ENCODE assay signal across 1 cellular context in genomic region chr2:85763831-85764230, GRCh38.
TF ChIP-seq lines count a peak whose summit lies in the region.

No MANE protein-coding gene starts in this region.

TF ChIP-seq in HepG2, 621 proteins besides CTCF, POLR2A, EP300 and RAD21:
- TF ChIP-seq, protein P1, sequence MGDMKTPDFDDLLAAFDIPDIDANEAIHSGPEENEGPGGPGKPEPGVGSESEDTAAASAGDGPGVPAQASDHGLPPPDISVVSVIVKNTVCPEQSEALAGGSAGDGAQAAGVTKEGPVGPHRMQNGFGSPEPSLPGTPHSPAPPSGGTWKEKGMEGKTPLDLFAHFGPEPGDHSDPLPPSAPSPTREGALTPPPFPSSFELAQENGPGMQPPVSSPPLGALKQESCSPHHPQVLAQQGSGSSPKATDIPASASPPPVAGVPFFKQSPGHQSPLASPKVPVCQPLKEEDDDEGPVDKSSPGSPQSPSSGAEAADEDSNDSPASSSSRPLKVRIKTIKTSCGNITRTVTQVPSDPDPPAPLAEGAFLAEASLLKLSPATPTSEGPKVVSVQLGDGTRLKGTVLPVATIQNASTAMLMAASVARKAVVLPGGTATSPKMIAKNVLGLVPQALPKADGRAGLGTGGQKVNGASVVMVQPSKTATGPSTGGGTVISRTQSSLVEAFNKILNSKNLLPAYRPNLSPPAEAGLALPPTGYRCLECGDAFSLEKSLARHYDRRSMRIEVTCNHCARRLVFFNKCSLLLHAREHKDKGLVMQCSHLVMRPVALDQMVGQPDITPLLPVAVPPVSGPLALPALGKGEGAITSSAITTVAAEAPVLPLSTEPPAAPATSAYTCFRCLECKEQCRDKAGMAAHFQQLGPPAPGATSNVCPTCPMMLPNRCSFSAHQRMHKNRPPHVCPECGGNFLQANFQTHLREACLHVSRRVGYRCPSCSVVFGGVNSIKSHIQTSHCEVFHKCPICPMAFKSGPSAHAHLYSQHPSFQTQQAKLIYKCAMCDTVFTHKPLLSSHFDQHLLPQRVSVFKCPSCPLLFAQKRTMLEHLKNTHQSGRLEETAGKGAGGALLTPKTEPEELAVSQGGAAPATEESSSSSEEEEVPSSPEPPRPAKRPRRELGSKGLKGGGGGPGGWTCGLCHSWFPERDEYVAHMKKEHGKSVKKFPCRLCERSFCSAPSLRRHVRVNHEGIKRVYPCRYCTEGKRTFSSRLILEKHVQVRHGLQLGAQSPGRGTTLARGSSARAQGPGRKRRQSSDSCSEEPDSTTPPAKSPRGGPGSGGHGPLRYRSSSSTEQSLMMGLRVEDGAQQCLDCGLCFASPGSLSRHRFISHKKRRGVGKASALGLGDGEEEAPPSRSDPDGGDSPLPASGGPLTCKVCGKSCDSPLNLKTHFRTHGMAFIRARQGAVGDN (CRISPR knock-in tag; IDR thresholded peaks at IDR 0.05) = 0 out of 2 replicates have a peak, but pooled peaks have one; percentile 9
- no peak for TF ChIP-seq ZNF124 (CRISPR knock-in tag; IDR thresholded peaks at IDR 0.05)
- TF ChIP-seq ARID4A (CRISPR knock-in tag; IDR thresholded peaks at IDR 0.05; ENCODE audit: borderline replicate concordance) = no peak
- no peak for TF ChIP-seq NCOR1 (IDR thresholded peaks at IDR 0.05; ENCODE audit: borderline replicate concordance, low read length)
- TF ChIP-seq ZNF407 (CRISPR knock-in tag; IDR thresholded peaks at IDR 0.05; ENCODE audit: not compliant biosample characterization) = no peak
- TF ChIP-seq ZNF747 (CRISPR knock-in tag; IDR thresholded peaks at IDR 0.05; ENCODE audit: borderline replicate concordance) = no peak
- TF ChIP-seq RXRB (CRISPR knock-in tag; IDR thresholded peaks at IDR 0.05; ENCODE audit: borderline replicate concordance) = no peak
- TF ChIP-seq, protein P2, sequence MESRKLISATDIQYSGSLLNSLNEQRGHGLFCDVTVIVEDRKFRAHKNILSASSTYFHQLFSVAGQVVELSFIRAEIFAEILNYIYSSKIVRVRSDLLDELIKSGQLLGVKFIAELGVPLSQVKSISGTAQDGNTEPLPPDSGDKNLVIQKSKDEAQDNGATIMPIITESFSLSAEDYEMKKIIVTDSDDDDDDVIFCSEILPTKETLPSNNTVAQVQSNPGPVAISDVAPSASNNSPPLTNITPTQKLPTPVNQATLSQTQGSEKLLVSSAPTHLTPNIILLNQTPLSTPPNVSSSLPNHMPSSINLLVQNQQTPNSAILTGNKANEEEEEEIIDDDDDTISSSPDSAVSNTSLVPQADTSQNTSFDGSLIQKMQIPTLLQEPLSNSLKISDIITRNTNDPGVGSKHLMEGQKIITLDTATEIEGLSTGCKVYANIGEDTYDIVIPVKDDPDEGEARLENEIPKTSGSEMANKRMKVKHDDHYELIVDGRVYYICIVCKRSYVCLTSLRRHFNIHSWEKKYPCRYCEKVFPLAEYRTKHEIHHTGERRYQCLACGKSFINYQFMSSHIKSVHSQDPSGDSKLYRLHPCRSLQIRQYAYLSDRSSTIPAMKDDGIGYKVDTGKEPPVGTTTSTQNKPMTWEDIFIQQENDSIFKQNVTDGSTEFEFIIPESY (CRISPR knock-in tag; IDR thresholded peaks at IDR 0.05) = peak; percentile 35; the same call in 1 of the 2 replicates
- no peak for TF ChIP-seq AHR (CRISPR knock-in tag; IDR thresholded peaks at IDR 0.05)
- TF ChIP-seq CEBPB (IDR thresholded peaks at IDR 0.05; ENCODE audit: borderline replicate concordance, low read depth, low read length) = no peak
- no peak for TF ChIP-seq ZMYM4 (CRISPR knock-in tag; IDR thresholded peaks at IDR 0.05)
- no peak for TF ChIP-seq FOXK1 (CRISPR knock-in tag; IDR thresholded peaks at IDR 0.05; ENCODE audit: borderline replicate concordance, low read depth)
- no peak for TF ChIP-seq HNF1A (IDR thresholded peaks at IDR 0.05; ENCODE audit: low read depth)
- TF ChIP-seq HNF1A (CRISPR knock-in tag; IDR thresholded peaks at IDR 0.05; ENCODE audit: borderline replicate concordance) = no peak
TF ChIP-seq in HepG2: peak in this region for 2.
